In the genomic region with DNA sequence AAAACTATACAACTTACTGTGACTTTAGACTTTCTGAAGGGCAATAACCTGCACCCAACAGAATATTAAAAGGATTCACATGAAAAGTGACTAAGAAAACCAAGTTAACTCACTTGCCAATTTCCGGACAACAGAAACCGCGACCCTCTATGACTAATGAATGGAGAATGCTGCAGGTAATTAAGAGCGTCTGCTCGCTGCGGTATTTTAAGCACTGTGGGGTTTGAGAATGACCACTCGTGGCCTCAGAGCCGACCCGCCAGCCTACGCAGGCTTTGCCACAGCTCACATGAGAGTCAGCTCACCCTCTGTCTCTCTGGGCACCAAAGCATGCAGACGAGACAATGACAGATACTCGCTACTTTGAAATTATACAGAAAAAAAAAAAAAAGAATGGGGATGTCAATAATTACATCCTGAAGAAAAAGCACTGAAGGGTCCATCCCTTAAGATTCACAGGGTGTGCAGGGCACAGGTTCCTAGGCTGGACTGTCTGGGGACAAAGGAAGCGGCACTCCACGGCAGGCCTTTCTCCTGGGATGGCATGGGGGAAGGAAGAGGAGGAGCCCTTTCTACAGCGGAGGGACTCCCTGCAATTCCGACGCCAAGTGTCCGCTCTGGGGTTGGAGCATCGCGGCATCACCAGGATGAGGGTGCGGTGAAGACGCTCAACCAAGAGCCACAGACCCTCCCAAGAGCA, we compare ENCODE assay signal across 8 cellular contexts. TPM values are rescaled to one million over a fixed set of nuclear protein-coding genes. Genes with fewer than 3 reads are reported as not detected.
DNase-seq lines count a peak whose midpoint lies in the region; ATAC-seq and TF ChIP-seq lines count a peak whose summit lies in the region.

No MANE protein-coding gene starts in this region.

- 0 out of 2 replicates have a peak, but pooled peaks cover 2% of the 10 kb centered on the region for H3K36me3 ChIP-seq in SJCRH30

- H3K4me1 ChIP-seq in SJCRH30, result peaks cover 20% of the 10 kb centered on the region

- peak; percentile 52 for DNase-seq in GM13977 (ENCODE audit: low spot score)
- DNase-seq in SJCRH30, result peak; percentile 53 to 61
- DNase-seq in epithelial cell of esophagus (ENCODE audit: low read depth), result peak; percentile 86
- peak; percentile 36 to 42 for DNase-seq in stimulated activated CD4-positive, alpha-beta T cell treated with anti-CD3 and anti-CD28 coated beads, Interleukin-2, amount 100 ng/mL, for 48 hours
- no peak for DNase-seq in SK-N-DZ (ENCODE audit: low spot score)
- no peak for DNase-seq in activated gamma-delta T cell (lab: John Stamatoyannopoulos, UW)
- no peak for DNase-seq in COLO668 (lab: John Stamatoyannopoulos, UW; ENCODE audit: unreplicated experiment)

- peak overlapping the region; percentile 81 for H3K27ac ChIP-seq in SJCRH30

- H3K4me3 ChIP-seq in SJCRH30, result no peak overlapping the region
- no peak overlapping the region for H3K4me3 ChIP-seq in epithelial cell of esophagus (ENCODE audit: low read length)

- no peak for TF ChIP-seq CTCF in GM13977 (IDR thresholded peaks at IDR 0.05; ENCODE audit: extremely low read depth, insufficient read depth, missing control alignments)
- no peak for TF ChIP-seq CTCF in epithelial cell of esophagus (IDR thresholded peaks at IDR 0.05; ENCODE audit: insufficient read depth, low read depth, low read length, missing control alignments)

- in situ Hi-C loops in GM13977 (cut with MboI; ENCODE audit: low pct_unique_long_range_greater_than_20kb, low sequenced_read_pairs, unreplicated experiment), result no loop called here

- no peaks in the 10 kb centered on the region for H3K9me3 ChIP-seq in SJCRH30 (replicated peaks)

- H3K27me3 ChIP-seq in SJCRH30, result no peaks in the 10 kb centered on the region

- ATAC-seq in GM21526 (IDR thresholded peaks at IDR 0.05; ENCODE audit: low FRiP score, unreplicated experiment), result no peak

RNA-seq across cellular contexts. Expression of gene ZCCHC14, which starts 35.0 kb away (rescaled TPM):
- total RNA-seq in SJCRH30 (2014; rRNA removed; shearing (Covaris generic)), result 5.9 and 7.5 TPM in 2 replicates
- 14.0 and 14.6 TPM in 2 replicates for polyA plus RNA-seq in SK-N-DZ (2014; cell fraction: cytosol; rRNA removed)
- 21.2 and 55.0 TPM in 2 replicates for polyA plus RNA-seq in SK-N-DZ (2014; cell fraction: nucleus; rRNA removed)

Comparison
In these comparisons a context has a peak if more than half of its experiments do, and no peak if none do; other contexts are left out.
1. DNase-seq: peak in GM13977 (single experiment), SJCRH30 (2 of 2), epithelial cell of esophagus (single experiment) and stimulated activated CD4-positive, alpha-beta T cell treated with anti-CD3 and anti-CD28 coated beads, Interleukin-2, amount 100 ng/mL, for 48 hours (2 of 2); none in SK-N-DZ (single experiment), activated gamma-delta T cell (single experiment) and COLO668 (single experiment).